In the genomic region with DNA sequence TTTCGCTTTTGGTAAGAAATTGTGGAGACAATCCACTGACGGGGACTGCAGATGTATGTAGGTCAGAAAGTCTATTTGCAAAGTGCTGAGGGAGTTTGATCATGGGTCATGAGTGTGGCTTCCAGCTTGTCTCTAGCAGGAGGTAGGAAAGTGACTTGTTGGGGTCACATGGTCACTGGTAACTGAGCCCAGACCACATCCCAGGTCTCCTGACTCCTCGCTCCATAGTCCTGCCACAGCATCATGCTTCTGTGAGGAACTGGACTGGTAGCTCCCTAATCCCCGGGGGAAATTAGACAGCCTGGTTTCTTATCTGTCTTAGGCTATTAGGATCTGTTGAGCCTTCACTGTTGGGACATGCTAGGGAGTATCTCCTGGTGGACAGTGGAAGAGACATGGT, we compare ENCODE assay signal across 17 cellular contexts.
DNase-seq lines count a peak whose midpoint lies in the region; ATAC-seq and TF ChIP-seq lines count a peak whose summit lies in the region.
"Had no signal": no experiment of that assay in that cellular context is flagged by ENCODE, and none has a peak within 500 bp of the region (broad histone marks: within the 10 kb centered on the region; RNA-seq: fewer than 3 reads in every experiment).

No MANE protein-coding gene starts in this region.

- no peaks in the 10 kb centered on the region for H3K36me3 ChIP-seq in BE2C
- H3K36me3 ChIP-seq in Karpas-422 (ENCODE audit: insufficient read depth, low read length) = no peaks in the 10 kb centered on the region
- H3K36me3 ChIP-seq in gastrocnemius medialis = peaks cover 0 to 38% of the 10 kb centered on the region in 2 donors
- H3K36me3 ChIP-seq: BLaER1 had no signal

- no peaks in the 10 kb centered on the region for H3K9me2 ChIP-seq in Karpas-422 (replicated peaks; ENCODE audit: insufficient read depth, low read length)

- intact Hi-C loops in gastrocnemius medialis (cut with DNase I; ENCODE audit: low total_unique reads) = no loop called here

- TF ChIP-seq POLR2A in gastrocnemius medialis (IDR thresholded peaks at IDR 0.05) = no peak

- no peaks in the 10 kb centered on the region for H3K4me1 ChIP-seq in BE2C
- H3K4me1 ChIP-seq in Karpas-422 (ENCODE audit: low read length) = peaks cover 40% of the 10 kb centered on the region
- H3K4me1 ChIP-seq in gastrocnemius medialis = no peaks in the 10 kb centered on the region
- H3K4me1 ChIP-seq: BLaER1, Caco-2 had no signal

- H3K9me3 ChIP-seq in BE2C (no peaks in the 10 kb centered on the region), Karpas-422 (ENCODE audit: low read length) (no peaks in the 10 kb centered on the region), gastrocnemius medialis (no peaks in the 10 kb centered on the region)
- H3K9me3 ChIP-seq: BLaER1, Caco-2 had no signal

- TF ChIP-seq CTCF in BE2C (IDR thresholded peaks at IDR 0.05; ENCODE audit: low read depth, low read length) = no peak
- no peak for TF ChIP-seq CTCF in gastrocnemius medialis (IDR thresholded peaks at IDR 0.05 in 4 of 5, conservative IDR thresholded peaks at IDR 0.05 in 1 of 5)

- no peak overlapping the region for H2AFZ ChIP-seq in Karpas-422 (ENCODE audit: low read length)
- H2AFZ ChIP-seq: GM23248 had no signal

- in situ Hi-C loops in gastrocnemius medialis (cut with MboI; ENCODE audit: low sequenced_read_pairs in 4 of 4) = no loop called here

- H4K20me1 ChIP-seq in Karpas-422 (ENCODE audit: insufficient read depth, low read depth, low read length) = no peaks in the 10 kb centered on the region; the same call in 1 of the 2 replicates
- H4K20me1 ChIP-seq: BLaER1 had no signal

- peak overlapping the region; percentile 58 for H3K4me2 ChIP-seq in Karpas-422 (ENCODE audit: low read depth, low read length, poor library complexity, severe bottlenecking)
- H3K4me2 ChIP-seq: BLaER1 had no signal

- no peaks in the 10 kb centered on the region for H3K27me3 ChIP-seq in BE2C
- H3K27me3 ChIP-seq in Karpas-422 (ENCODE audit: low read length) = no peaks in the 10 kb centered on the region
- H3K27me3 ChIP-seq in gastrocnemius medialis = no peaks in the 10 kb centered on the region
- H3K27me3 ChIP-seq: BLaER1 had no signal

- ATAC-seq in gastrocnemius medialis (peak; percentile 52 to 60), GM19023 (IDR thresholded peaks at IDR 0.05; ENCODE audit: unreplicated experiment) (no peak)
- ATAC-seq: CD8-positive, alpha-beta T cell; HCT116 had no signal

- DNase-seq in BE2C (peak; percentile 43), Karpas-422 (no peak), myocyte (ENCODE audit: low read depth) (peak; percentile 18), gastrocnemius medialis (no peak), HCEC 1CT (no peak), NCI-H524 (lab: John Stamatoyannopoulos, UW) (no peak)
- DNase-seq: Caco-2; CD4-positive, CD25-positive, alpha-beta regulatory T cell; CD8-positive, alpha-beta T cell; DMS153; DND-41; GM23248; H7 had no signal

- H3K79me2 ChIP-seq in Karpas-422 (ENCODE audit: low read length) = no peaks in the 10 kb centered on the region

- H3K27ac ChIP-seq in Karpas-422 (ENCODE audit: low read length) (no peak overlapping the region), gastrocnemius medialis (peak overlapping the region in 1 of 4 donors; percentile 22)
- H3K27ac ChIP-seq: BLaER1, C4-2B, GM23248 had no signal

- H3K4me3 ChIP-seq in BE2C (ENCODE audit: low read depth, low read length) = no peak overlapping the region
- H3K4me3 ChIP-seq in Karpas-422 (ENCODE audit: low read length) = no peak overlapping the region; the same call in 1 of the 2 replicates
- no peak overlapping the region for H3K4me3 ChIP-seq in gastrocnemius medialis
- H3K4me3 ChIP-seq: BLaER1, GM23248 had no signal

- no peak overlapping the region for H3K9ac ChIP-seq in Karpas-422 (ENCODE audit: low read length)
- H3K9ac ChIP-seq: BLaER1, GM23248 had no signal

Comparison
In these comparisons a context has a peak if more than half of its experiments do, and no peak if none do; other contexts are left out.
1. DNase-seq: peak in BE2C (single experiment) and myocyte (single experiment); none in Karpas-422 (single experiment), gastrocnemius medialis (0 of 2), HCEC 1CT (single experiment) and NCI-H524 (0 of 2).